11 cellular contexts compared by ENCODE assay signal in genomic region chr19:31378404-31378803, GRCh38. TPM values are rescaled to one million over a fixed set of nuclear protein-coding genes. Genes with fewer than 3 reads are reported as not detected.
DNase-seq lines count a peak whose midpoint lies in the region; ATAC-seq and TF ChIP-seq lines count a peak whose summit lies in the region.
"Had no signal": no experiment of that assay in that cellular context is flagged by ENCODE, and none has a peak within 500 bp of the region (broad histone marks: within the 10 kb centered on the region; RNA-seq: fewer than 3 reads in every experiment).

No MANE protein-coding gene starts in this region.

- peaks cover 30% of the 10 kb centered on the region for H3K4me1 Mint-ChIP-seq in HFFc6 (ENCODE audit: low read depth)

- DNase-seq in HFFc6 = peak; percentile 96
- peak; percentile 33 for DNase-seq in UCSD-AML1 (lab: John Stamatoyannopoulos, UW; ENCODE audit: unreplicated experiment)
- peak; percentile 67 for DNase-seq in right atrium auricular region (ENCODE audit: low spot score)
- peak; percentile 22 for DNase-seq in testis
- DNase-seq in NCI-H2227 (lab: John Stamatoyannopoulos, UW; ENCODE audit: unreplicated experiment) = no peak
- DNase-seq: activated CD4-positive, alpha-beta T cell treated with anti-CD3 and anti-CD28 coated beads, Interleukin-2, amount 50 U/mL, for 48 hours; glutamatergic neuron; NCI-H82 had no signal

- no peaks in the 10 kb centered on the region for H3K36me3 ChIP-seq in right atrium auricular region
- H3K36me3 ChIP-seq in testis (ENCODE audit: low read depth, missing control alignments) = no peaks in the 10 kb centered on the region
- H3K36me3 ChIP-seq: neutrophil had no signal

- TF ChIP-seq CTCF in HFFc6 (IDR thresholded peaks at IDR 0.05) (no peak), right atrium auricular region (IDR thresholded peaks at IDR 0.05) (no peak), testis (IDR thresholded peaks at IDR 0.05) (no peak)

- no peaks in the 10 kb centered on the region for H3K27me3 ChIP-seq in right atrium auricular region
- H3K27me3 ChIP-seq in testis = no peaks in the 10 kb centered on the region

- no peak for TF ChIP-seq POLR2A in testis (IDR thresholded peaks at IDR 0.05)

- H3K4me3 Mint-ChIP-seq in HFFc6 = peak overlapping the region; percentile 41

- H3K4me3 ChIP-seq in right atrium auricular region (no peak overlapping the region), testis (no peak overlapping the region)

- H3K36me3 Mint-ChIP-seq in HFFc6 (ENCODE audit: low read depth) = peaks cover 13% of the 10 kb centered on the region; the same call in 1 of the 2 replicates

- 44 to 47% methylated on average over 4 of the region's 4 CpGs for WGBS in testis, 2 donors

- H3K27ac ChIP-seq in right atrium auricular region = peak overlapping the region in 1 of 2 donors; percentile 29
- no peak overlapping the region for H3K27ac ChIP-seq in testis
- H3K27ac ChIP-seq: neutrophil had no signal

- H3K9me3 ChIP-seq in right atrium auricular region (no peaks in the 10 kb centered on the region), testis (no peaks in the 10 kb centered on the region)
- H3K9me3 ChIP-seq: neutrophil had no signal

- H3K9me3 Mint-ChIP-seq in HFFc6 = no peaks in the 10 kb centered on the region

- peaks cover 17% of the 10 kb centered on the region for H3K27me3 Mint-ChIP-seq in HFFc6 (ENCODE audit: insufficient read depth)

- intact Hi-C loops in testis (cut with DNase I; ENCODE audit: low total_unique reads) = no loop called here

- H3K27ac Mint-ChIP-seq in HFFc6 = peak overlapping the region; percentile 8

- ATAC-seq in HG02885 (IDR thresholded peaks at IDR 0.05; ENCODE audit: poor library complexity, unreplicated experiment) (no peak), GM18517 (IDR thresholded peaks at IDR 0.05; ENCODE audit: unreplicated experiment) (no peak)

- H3K4me1 ChIP-seq in right atrium auricular region = no peaks in the 10 kb centered on the region
- peaks cover 4% of the 10 kb centered on the region for H3K4me1 ChIP-seq in testis

RNA-seq across cellular contexts. Expression of gene TSHZ3, which starts 29.2 kb away (rescaled TPM):
- total RNA-seq in HFFc6 (2021; fragmentation: NEBNext Ultra II Directional; extraction: Animal tissue kit (Norgen Biotek cat#: 25700)) = 10 to 100 TPM in 5 of 6 experiments, 1 to 10 TPM in 1; 9.1 to 14.0 (median 13.1) TPM
- total RNA-seq in right atrium auricular region (1 to 10 TPM; 3.9 to 5.6 TPM), testis (10 to 100 TPM in 1 of 2 donors, 1 to 10 TPM in 1; 8.0 to 12.7 TPM)
- polyA plus RNA-seq in testis (ENCODE audit: insufficient read depth, low read depth, low replicate concordance) = 6.8 TPM
